ENCODE assay signal across 28 cellular contexts in the genomic region with DNA sequence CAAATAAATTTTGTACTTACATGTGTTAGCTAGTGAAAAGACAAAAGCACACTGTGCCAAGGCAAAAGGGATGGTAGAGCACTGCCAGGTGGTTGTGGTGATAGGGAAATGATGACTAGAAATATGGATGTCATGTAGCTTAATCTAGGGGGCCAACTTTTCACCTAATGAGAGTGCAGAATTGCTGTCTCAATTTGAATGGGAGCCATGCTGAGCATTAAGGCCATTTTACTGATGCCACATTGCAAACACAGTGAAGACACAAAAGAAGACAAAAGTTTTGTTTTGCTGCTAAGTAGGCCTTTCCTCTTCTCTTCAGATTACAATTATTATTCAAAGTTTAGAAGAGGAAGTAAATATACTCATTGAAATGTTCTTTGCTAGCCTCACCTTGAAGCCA.
DNase-seq lines count a peak whose midpoint lies in the region; ATAC-seq and TF ChIP-seq lines count a peak whose summit lies in the region.
"Had no signal": no experiment of that assay in that cellular context is flagged by ENCODE, and none has a peak within 500 bp of the region (broad histone marks: within the 10 kb centered on the region; RNA-seq: fewer than 3 reads in every experiment).

No MANE protein-coding gene starts in this region.

- H3K27me3 Mint-ChIP-seq in WTC11 (ENCODE audit: low read depth) (peaks cover 19% of the 10 kb centered on the region), endodermal cell (ENCODE audit: insufficient read depth) (peaks cover 28% of the 10 kb centered on the region)
- H3K27me3 Mint-ChIP-seq: activated CD4-positive, alpha-beta T cell treated with anti-CD3 and anti-CD28 coated beads for 36 hours; activated CD8-positive, alpha-beta T cell treated with anti-CD3 and anti-CD28 coated beads for 36 hours; central memory CD8-positive, alpha-beta T cell had no signal

- peaks cover 4% of the 10 kb centered on the region for H3K36me3 Mint-ChIP-seq in WTC11
- H3K36me3 Mint-ChIP-seq in endodermal cell (ENCODE audit: low read depth), result no peaks in the 10 kb centered on the region
- H3K36me3 Mint-ChIP-seq: CD8-positive, alpha-beta memory T cell had no signal

- ATAC-seq in GM19395 (IDR thresholded peaks at IDR 0.05; ENCODE audit: unreplicated experiment) (peak; percentile 9), HG02623 (IDR thresholded peaks at IDR 0.05; ENCODE audit: unreplicated experiment) (peak; percentile 1), WTC11 (no peak; the same call in 1 of the 2 replicates), foreskin keratinocyte (no peak)
- ATAC-seq: A549; activated CD4-positive, alpha-beta T cell treated with anti-CD3 and anti-CD28 coated beads for 36 hours; activated CD8-positive, alpha-beta T cell treated with anti-CD3 and anti-CD28 coated beads for 36 hours; K562; Panc1; pancreas; upper lobe of right lung had no signal

- H3K27me3 ChIP-seq in BLaER1 treated with 17β-estradiol and CSF1 and Interleukin-3, amounts not matched to agents 10 nM and 100 nM, result no peaks in the 10 kb centered on the region
- no peaks in the 10 kb centered on the region for H3K27me3 ChIP-seq in foreskin keratinocyte
- peaks cover 23% of the 10 kb centered on the region for H3K27me3 ChIP-seq in endodermal cell (ENCODE audit: control insufficient read depth, insufficient read depth, low read length, poor library complexity, severe bottlenecking)
- H3K27me3 ChIP-seq: MG63, pancreas, upper lobe of right lung had no signal

- no peaks in the 10 kb centered on the region; a peak in 1 of 22 replicates for H3K36me3 ChIP-seq in BLaER1 treated with 17β-estradiol and CSF1 and Interleukin-3, amounts not matched to agents 10 nM and 100 nM
- H3K36me3 ChIP-seq in endodermal cell (ENCODE audit: control insufficient read depth, insufficient read depth, low read length), result no peaks in the 10 kb centered on the region
- H3K36me3 ChIP-seq: HAP-1, MG63, pancreas, upper lobe of right lung had no signal

- no peak overlapping the region for H3K27ac ChIP-seq in BLaER1 treated with 17β-estradiol and CSF1 and Interleukin-3, amounts not matched to agents 10 nM and 100 nM
- H3K27ac ChIP-seq in foreskin keratinocyte (no peak overlapping the region), endodermal cell (ENCODE audit: low read depth, low read length) (no peak overlapping the region)
- H3K27ac ChIP-seq: A549, pancreas, upper lobe of right lung had no signal

- H3K4me3 Mint-ChIP-seq in WTC11, result no peak overlapping the region
- no peak overlapping the region for H3K4me3 Mint-ChIP-seq in endodermal cell
- H3K4me3 Mint-ChIP-seq: activated CD4-positive, alpha-beta T cell treated with anti-CD3 and anti-CD28 coated beads for 36 hours; activated CD8-positive, alpha-beta T cell treated with anti-CD3 and anti-CD28 coated beads for 36 hours; activated naive CD4-positive, alpha-beta T cell treated with anti-CD3 and anti-CD28 coated beads for 36 hours; CD8-positive, alpha-beta memory T cell; central memory CD8-positive, alpha-beta T cell; neural crest cell had no signal

- CTCF ChIA-PET in WTC11 (lab: Charles Lee), result interaction anchor here (1.5 kb wide), 1 partner anchor 33 kb away, joined by 3 read pairs; no protein-coding TSS in a partner anchor

- no peak overlapping the region for H3K9ac ChIP-seq in BLaER1 treated with 17β-estradiol and CSF1 and Interleukin-3, amounts not matched to agents 10 nM and 100 nM
- no peak overlapping the region for H3K9ac ChIP-seq in endodermal cell (ENCODE audit: extremely low read depth, low read length, poor library complexity, severe bottlenecking)

- H3K4me2 ChIP-seq in BLaER1 treated with 17β-estradiol and CSF1 and Interleukin-3, amounts not matched to agents 10 nM and 100 nM, result peak overlapping the region in 8 of 11 experiments; percentile 41 to 67 (median 54); a peak in 17 of 22 replicates
- H3K4me2 ChIP-seq: A549 had no signal

- H4K20me1 ChIP-seq in BLaER1 treated with 17β-estradiol and CSF1 and Interleukin-3, amounts not matched to agents 10 nM and 100 nM, result no peaks in the 10 kb centered on the region

- peaks cover 11% of the 10 kb centered on the region for H3K9me3 Mint-ChIP-seq in WTC11
- H3K9me3 Mint-ChIP-seq in endodermal cell, result peaks cover 8% of the 10 kb centered on the region
- H3K9me3 Mint-ChIP-seq: activated CD8-positive, alpha-beta T cell treated with anti-CD3 and anti-CD28 coated beads for 36 hours; activated naive CD4-positive, alpha-beta T cell treated with anti-CD3 and anti-CD28 coated beads for 36 hours; CD8-positive, alpha-beta memory T cell; central memory CD8-positive, alpha-beta T cell; neural crest cell had no signal

- peaks cover 0 to 29% (median 21%) of the 10 kb centered on the region in 10 experiments; a peak in 16 of 20 replicates for H3K4me1 ChIP-seq in BLaER1 treated with 17β-estradiol and CSF1 and Interleukin-3, amounts not matched to agents 10 nM and 100 nM
- H3K4me1 ChIP-seq in foreskin keratinocyte (no peaks in the 10 kb centered on the region), endodermal cell (ENCODE audit: control insufficient read depth, insufficient read depth, low read length) (no peaks in the 10 kb centered on the region)
- H3K4me1 ChIP-seq: A549, HAP-1, pancreas, upper lobe of right lung had no signal

- TF ChIP-seq CTCF in WTC11 (IDR thresholded peaks at IDR 0.05) (no peak), foreskin keratinocyte (conservative IDR thresholded peaks at IDR 0.05) (no peak), endodermal cell (conservative IDR thresholded peaks at IDR 0.05) (no peak)

- POLR2A ChIA-PET in WTC11 (lab: Charles Lee), result no interaction called here

- peaks cover 44% of the 10 kb centered on the region for H3K4me1 Mint-ChIP-seq in WTC11
- H3K4me1 Mint-ChIP-seq in endodermal cell, result peaks cover 12% of the 10 kb centered on the region
- H3K4me1 Mint-ChIP-seq: central memory CD8-positive, alpha-beta T cell had no signal

- intact Hi-C loops in cardiac septum (cut with DNase I), result no loop called here

- DNase-seq in WTC11 (ENCODE audit: low spot score) (no peak), amygdala (lab: John Stamatoyannopoulos, UW) (no peak), cardiac septum (ENCODE audit: low spot score) (no peak), foreskin keratinocyte (no peak), endodermal cell (no peak)
- DNase-seq: activated CD4-positive, alpha-beta T cell treated with anti-CD3 and anti-CD28 coated beads for 36 hours; activated CD8-positive, alpha-beta T cell treated with anti-CD3 and anti-CD28 coated beads for 36 hours; activated naive CD4-positive, alpha-beta T cell treated with anti-CD3 and anti-CD28 coated beads for 36 hours; AML-193; CD8-positive, alpha-beta memory T cell; MG63; NCI-H2029 treated with DMSO at 0.1 percent for 48 hours; NCI-H2227 treated with DMSO at 0.1 percent for 48 hours; NCI-H526 treated with DMSO at 0.1 percent for 48 hours; pancreas; Right ventricle myocardium superior; stimulated activated naive CD4-positive, alpha-beta T cell; T-helper 2 cell; upper lobe of right lung had no signal

- no peak overlapping the region for H3K4me3 ChIP-seq in BLaER1 treated with 17β-estradiol and CSF1 and Interleukin-3, amounts not matched to agents 10 nM and 100 nM
- H3K4me3 ChIP-seq in endodermal cell (ENCODE audit: low read length), result no peak overlapping the region
- H3K4me3 ChIP-seq: A549, HAP-1, K562, MG63, pancreas, upper lobe of right lung had no signal

- H3K27ac Mint-ChIP-seq in WTC11 (0 out of 2 replicates have a peak overlapping the region, but pooled peaks have one; percentile 73), endodermal cell (no peak overlapping the region)
- H3K27ac Mint-ChIP-seq: activated CD4-positive, alpha-beta T cell treated with anti-CD3 and anti-CD28 coated beads for 36 hours; activated CD8-positive, alpha-beta T cell treated with anti-CD3 and anti-CD28 coated beads for 36 hours; activated naive CD4-positive, alpha-beta T cell treated with anti-CD3 and anti-CD28 coated beads for 36 hours had no signal

- H3K9me3 ChIP-seq in BLaER1 treated with 17β-estradiol and CSF1 and Interleukin-3, amounts not matched to agents 10 nM and 100 nM (replicated peaks in 1 of 11), result peaks cover 0 to 8% (median 6%) of the 10 kb centered on the region in 11 experiments; a peak in 7 of 22 replicates
- H3K9me3 ChIP-seq in endodermal cell (ENCODE audit: control insufficient read depth, low read length), result no peaks in the 10 kb centered on the region
- H3K9me3 ChIP-seq: A549, HAP-1, MG63, pancreas, upper lobe of right lung had no signal

TF ChIP-seq in WTC11, 78 proteins besides CTCF, POLR2A, EP300 and RAD21:
- TF ChIP-seq, protein P1, sequence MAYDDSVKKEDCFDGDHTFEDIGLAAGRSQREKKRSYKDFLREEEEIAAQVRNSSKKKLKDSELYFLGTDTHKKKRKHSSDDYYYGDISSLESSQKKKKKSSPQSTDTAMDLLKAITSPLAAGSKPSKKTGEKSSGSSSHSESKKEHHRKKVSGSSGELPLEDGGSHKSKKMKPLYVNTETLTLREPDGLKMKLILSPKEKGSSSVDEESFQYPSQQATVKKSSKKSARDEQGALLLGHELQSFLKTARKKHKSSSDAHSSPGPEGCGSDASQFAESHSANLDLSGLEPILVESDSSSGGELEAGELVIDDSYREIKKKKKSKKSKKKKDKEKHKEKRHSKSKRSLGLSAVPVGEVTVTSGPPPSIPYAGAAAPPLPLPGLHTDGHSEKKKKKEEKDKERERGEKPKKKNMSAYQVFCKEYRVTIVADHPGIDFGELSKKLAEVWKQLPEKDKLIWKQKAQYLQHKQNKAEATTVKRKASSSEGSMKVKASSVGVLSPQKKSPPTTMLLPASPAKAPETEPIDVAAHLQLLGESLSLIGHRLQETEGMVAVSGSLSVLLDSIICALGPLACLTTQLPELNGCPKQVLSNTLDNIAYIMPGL (CRISPR knock-in tag; IDR thresholded peaks at IDR 0.05), result no peak
- TF ChIP-seq TCF7 (CRISPR knock-in tag; IDR thresholded peaks at IDR 0.05; ENCODE audit: low read depth) (no peak), ZNF416 (CRISPR knock-in tag; IDR thresholded peaks at IDR 0.05) (no peak), ZNF396 (CRISPR knock-in tag; IDR thresholded peaks at IDR 0.05; ENCODE audit: borderline replicate concordance) (no peak)

Comparison
In these comparisons a context has a peak if more than half of its experiments do, and no peak if none do; other contexts are left out.
1. ATAC-seq: peak in GM19395 (single experiment) and HG02623 (single experiment); none in WTC11 (single experiment) and foreskin keratinocyte (single experiment).